In genomic region chr11:22275600-22275999, GRCh38 we compare ENCODE assay signal across 17 cellular contexts.
"Had no signal": no experiment of that assay in that cellular context is flagged by ENCODE, and none has a peak within 500 bp of the region (broad histone marks: within the 10 kb centered on the region; RNA-seq: fewer than 3 reads in every experiment).

No MANE protein-coding gene starts in this region.

- DNase-seq: effector memory CD8-positive, alpha-beta T cell; esophagus squamous epithelium; foreskin fibroblast; immature natural killer cell; left ventricle myocardium inferior; lower lobe of right lung; naive B cell; sigmoid colon; stimulated activated CD4-positive, alpha-beta T cell treated with anti-CD3 and anti-CD28 coated beads, Interleukin-2, amount 100 ng/mL, for 24 hours; stimulated activated CD4-positive, alpha-beta T cell treated with anti-CD3 and anti-CD28 coated beads, Interleukin-4, amount 100 ng/mL, for 4 hours; stimulated activated naive B cell treated with anti-CD40 and anti-IgM and Interleukin-4, amounts not matched to agents 10 μg/mL and 1 μg/mL and 100 μg/mL, for 72 hours; stimulated activated naive CD8-positive, alpha-beta T cell treated with anti-CD3 and anti-CD28 coated beads, Interleukin-15, amount 100 ng/mL, for 72 hours; testis; upper lobe of right lung had no signal

- H3K36me3 Mint-ChIP-seq: immature natural killer cell; memory B cell; naive B cell; stimulated activated naive B cell treated with anti-CD40 and anti-IgM and Interleukin-4, amounts not matched to agents 10 μg/mL and 1 μg/mL and 100 μg/mL, for 72 hours had no signal

- ATAC-seq: effector memory CD8-positive, alpha-beta T cell; lower lobe of right lung; stimulated activated naive B cell treated with anti-CD40 and anti-IgM and Interleukin-4, amounts not matched to agents 10 μg/mL and 1 μg/mL and 100 μg/mL, for 72 hours; stimulated activated naive CD8-positive, alpha-beta T cell treated with anti-CD3 and anti-CD28 coated beads, Interleukin-15, amount 100 ng/mL, for 72 hours; upper lobe of right lung had no signal

- H3K27ac Mint-ChIP-seq: dendritic cell treated with granulocyte-macrophage colony-stimulating factor and Interleukin-4, amounts not matched to agents 40 ng/mL and 50 ng/mL, for 4 days; effector memory CD8-positive, alpha-beta T cell; immature natural killer cell; memory B cell; naive B cell; nephron; stimulated activated naive B cell treated with anti-CD40 and anti-IgM and Interleukin-4, amounts not matched to agents 10 μg/mL and 1 μg/mL and 100 μg/mL, for 72 hours; stimulated activated naive CD8-positive, alpha-beta T cell treated with anti-CD3 and anti-CD28 coated beads, Interleukin-15, amount 100 ng/mL, for 72 hours had no signal

- H3K4me3 Mint-ChIP-seq: dendritic cell treated with granulocyte-macrophage colony-stimulating factor and Interleukin-4, amounts not matched to agents 40 ng/mL and 50 ng/mL, for 4 days; effector memory CD8-positive, alpha-beta T cell; immature natural killer cell; memory B cell; naive B cell; nephron; stimulated activated naive B cell treated with anti-CD40 and anti-IgM and Interleukin-4, amounts not matched to agents 10 μg/mL and 1 μg/mL and 100 μg/mL, for 72 hours; stimulated activated naive CD8-positive, alpha-beta T cell treated with anti-CD3 and anti-CD28 coated beads, Interleukin-15, amount 100 ng/mL, for 72 hours had no signal

- H3K4me1 Mint-ChIP-seq: immature natural killer cell; memory B cell; naive B cell; stimulated activated naive B cell treated with anti-CD40 and anti-IgM and Interleukin-4, amounts not matched to agents 10 μg/mL and 1 μg/mL and 100 μg/mL, for 72 hours; stimulated activated naive CD8-positive, alpha-beta T cell treated with anti-CD3 and anti-CD28 coated beads, Interleukin-15, amount 100 ng/mL, for 72 hours had no signal

- H3K27me3 Mint-ChIP-seq: dendritic cell treated with granulocyte-macrophage colony-stimulating factor and Interleukin-4, amounts not matched to agents 40 ng/mL and 50 ng/mL, for 4 days; effector memory CD8-positive, alpha-beta T cell; memory B cell; naive B cell; stimulated activated naive B cell treated with anti-CD40 and anti-IgM and Interleukin-4, amounts not matched to agents 10 μg/mL and 1 μg/mL and 100 μg/mL, for 72 hours; stimulated activated naive CD8-positive, alpha-beta T cell treated with anti-CD3 and anti-CD28 coated beads, Interleukin-15, amount 100 ng/mL, for 72 hours had no signal

- H3K9me3 Mint-ChIP-seq: dendritic cell treated with granulocyte-macrophage colony-stimulating factor and Interleukin-4, amounts not matched to agents 40 ng/mL and 50 ng/mL, for 4 days; memory B cell; naive B cell; nephron; stimulated activated naive B cell treated with anti-CD40 and anti-IgM and Interleukin-4, amounts not matched to agents 10 μg/mL and 1 μg/mL and 100 μg/mL, for 72 hours; stimulated activated naive CD8-positive, alpha-beta T cell treated with anti-CD3 and anti-CD28 coated beads, Interleukin-15, amount 100 ng/mL, for 72 hours had no signal
